ENCODE assay signal across 21 cellular contexts in genomic region chr11:78161937-78162336, GRCh38. TPM values are rescaled to one million over a fixed set of nuclear protein-coding genes. Genes with fewer than 3 reads are reported as not detected.
DNase-seq lines count a peak whose midpoint lies in the region; ATAC-seq, FAIRE-seq and TF ChIP-seq lines count a peak whose summit lies in the region.
"Had no signal": no experiment of that assay in that cellular context is flagged by ENCODE, and none has a peak within 500 bp of the region (broad histone marks: within the 10 kb centered on the region; RNA-seq: fewer than 3 reads in every experiment).

No MANE protein-coding gene starts in this region.

- CTCF ChIA-PET in K562 (lab: Yijun Ruan, JAX; ENCODE audit: low intra/inter-chr PET ratio) = no interaction called here

- H3K27me3 ChIP-seq in K562 (ENCODE audit: control insufficient read depth in 2 of 2, insufficient read depth in 2 of 2, low read length in 2 of 2) = no peaks in the 10 kb centered on the region
- H3K27me3 ChIP-seq in trophoblast cell (ENCODE audit: insufficient read depth, low read length) = no peaks in the 10 kb centered on the region

- H3K9me3 ChIP-seq in K562 (replicated peaks; ENCODE audit: control insufficient read depth, insufficient read depth, low read depth, low read length) (no peaks in the 10 kb centered on the region), trophoblast cell (ENCODE audit: insufficient read depth, low read depth, low read length) (no peaks in the 10 kb centered on the region)
- H3K9me3 ChIP-seq: HAP-1, lower lobe of right lung had no signal

- H3K4me3 ChIP-seq in K562 = no peak overlapping the region
- no peak overlapping the region for H3K4me3 ChIP-seq in trophoblast cell (ENCODE audit: low read depth, low read length)
- H3K4me3 ChIP-seq: HAP-1, lower lobe of right lung had no signal

- H2AFZ ChIP-seq in K562 (ENCODE audit: low read depth, low read length) (peak overlapping the region; percentile 65), trophoblast cell (ENCODE audit: insufficient read depth, low read length, poor library complexity) (no peak overlapping the region)

- H3K4me1 ChIP-seq in K562 (replicated peaks in 1 of 2; ENCODE audit: control insufficient read depth in 2 of 2, insufficient read depth in 2 of 2, low read length in 2 of 2) = peaks cover 0 to 5% of the 10 kb centered on the region in 2 experiments; a peak in 3 of 5 replicates
- peaks cover 19 to 30% of the 10 kb centered on the region in 2 experiments for H3K4me1 ChIP-seq in trophoblast cell (ENCODE audit: control insufficient read depth in 1 of 2, insufficient read depth in 2 of 2, low read length in 2 of 2)
- H3K4me1 ChIP-seq: lower lobe of right lung had no signal

- no peak overlapping the region for H3K14ac ChIP-seq in trophoblast cell (ENCODE audit: low read length)

- no peaks in the 10 kb centered on the region for H3K79me2 ChIP-seq in K562 (ENCODE audit: control insufficient read depth, insufficient read depth, low read length)
- no peaks in the 10 kb centered on the region for H3K79me2 ChIP-seq in trophoblast cell (ENCODE audit: control insufficient read depth, insufficient read depth, low read length, poor library complexity)

- DNase-seq in EH (ENCODE audit: low read depth) (peak; percentile 48), K562 (ENCODE audit: extremely low read depth in 1 of 4, low spot score in 3 of 4) (no peak), Right ventricle myocardium superior (peak; percentile 56), trophoblast cell (no peak), GDM1 (lab: John Stamatoyannopoulos, UW) (no peak), NCI-H1436 (lab: John Stamatoyannopoulos, UW) (no peak)
- no peak for DNase-seq in stimulated activated naive CD4-positive, alpha-beta T cell (lab: John Stamatoyannopoulos, UW)
- DNase-seq: activated CD8-positive, alpha-beta memory T cell treated with anti-CD3 and anti-CD28 coated beads for 24 hours; activated naive CD8-positive, alpha-beta T cell treated with anti-CD3 and anti-CD28 coated beads, Interleukin-2, amount 10 ng/mL, durations not matched to agents 7 days and 5 days; DMS53; endodermal cell; lower lobe of right lung; naive B cell; NCI-H1105 treated with DMSO at 0.1 percent for 48 hours; T-helper 1 cell; WERI-Rb-1 had no signal

- ATAC-seq in K562 (0 out of 3 replicates have a peak, but pooled peaks have one; percentile 16), Right ventricle myocardium superior (ENCODE audit: poor library complexity) (peak; percentile 30)
- no peak for ATAC-seq in activated CD4-positive, CD25-positive, alpha-beta regulatory T cell treated with anti-CD3 and anti-CD28 coated beads, Interleukin-2, amount 50 U/mL, for 24 hours
- ATAC-seq: lower lobe of right lung; stimulated activated memory B cell treated with anti-CD40 and anti-IgM and Interleukin-4, amounts not matched to agents 10 μg/mL and 1 μg/mL and 100 μg/mL, for 72 hours had no signal

- no peak for FAIRE-seq in K562 (lab: Jason Lieb, UNC)
- FAIRE-seq: bronchial epithelial cell, frontal cortex had no signal

- peak overlapping the region; percentile 15 for H4K91ac ChIP-seq in trophoblast cell (ENCODE audit: low read depth, low read length)

- H3K27ac ChIP-seq in K562 (ENCODE audit: extremely low read depth, low read depth, low read length) (no peak overlapping the region), trophoblast cell (ENCODE audit: low read depth, low read length) (no peak overlapping the region)
- H3K27ac ChIP-seq: lower lobe of right lung, WERI-Rb-1 had no signal

- no peak for TF ChIP-seq POLR2A in K562 (conservative IDR thresholded peaks at IDR 0.05)

- no TSS peak for BruUV-seq in K562 (replicated peaks; lab: Mats Ljungman, UMichigan)

- no peak overlapping the region for H2BK5ac ChIP-seq in trophoblast cell (ENCODE audit: low read depth, low read length, poor library complexity)

- H3K4me2 ChIP-seq in K562 (ENCODE audit: insufficient read depth, low read length) = no peak overlapping the region
- no peak overlapping the region for H3K4me2 ChIP-seq in trophoblast cell (ENCODE audit: low read length)

- peak overlapping the region; percentile 26 for H2AK5ac ChIP-seq in trophoblast cell (ENCODE audit: low read length)

- POLR2A ChIA-PET in K562 (lab: Yijun Ruan, JAX) = interaction anchor here (0.6 kb wide), 1 partner anchor 29 kb away, joined by 3 read pairs; no protein-coding TSS in a partner anchor

- intact Hi-C loops in K562 (cut with micrococcal nuclease) (no loop called here), Right ventricle myocardium superior (cut with DNase I) (loop anchor here (5.0 kb wide), 1 partner anchor 255 kb away; the partner anchor contains the start of gene GAB2)

- no peak overlapping the region for H4K12ac ChIP-seq in trophoblast cell (ENCODE audit: low read depth, low read length)

- H3K23ac ChIP-seq in trophoblast cell (ENCODE audit: low read length) = no peak overlapping the region

- no peaks in the 10 kb centered on the region for H3K9me1 ChIP-seq in K562 (ENCODE audit: control insufficient read depth, insufficient read depth, low read length)

- in situ Hi-C loops in K562 (cut with MboI) = no loop called here

- peak overlapping the region; percentile 19 for H2BK12ac ChIP-seq in trophoblast cell (ENCODE audit: low read length)

- no peak for TF ChIP-seq CTCF in K562 (IDR thresholded peaks at IDR 0.05 in 2 of 3, conservative IDR thresholded peaks at IDR 0.05 in 1 of 3; ENCODE audit: insufficient read depth in 2 of 3, low read depth in 1 of 3, low read length in 3 of 3)

- peak overlapping the region in 1 of 2 experiments; percentile 73; a peak in 1 of 4 replicates for H3K9ac ChIP-seq in K562 (ENCODE audit: insufficient read depth in 1 of 2, low read depth in 2 of 2, low read length in 2 of 2)
- no peak overlapping the region for H3K9ac ChIP-seq in trophoblast cell (ENCODE audit: low read length)

- H2BK120ac ChIP-seq in trophoblast cell (ENCODE audit: insufficient read depth, low read length, poor library complexity) = no peak overlapping the region

- no peak overlapping the region for H3K18ac ChIP-seq in trophoblast cell (ENCODE audit: low read length)

- TF ChIP-seq RAD21 in K562 (CRISPR knock-in tag; conservative IDR thresholded peaks at IDR 0.05 in 1 of 2, IDR thresholded peaks at IDR 0.05 in 1 of 2) = no peak

- H3K4ac ChIP-seq in trophoblast cell (ENCODE audit: low read depth, low read length) = no peak overlapping the region

- H3K36me3 ChIP-seq in K562 (ENCODE audit: control insufficient read depth, insufficient read depth, low read length) = no peaks in the 10 kb centered on the region
- no peaks in the 10 kb centered on the region for H3K36me3 ChIP-seq in trophoblast cell (ENCODE audit: control insufficient read depth in 1 of 2, insufficient read depth in 2 of 2, low read length in 2 of 2)
- H3K36me3 ChIP-seq: HAP-1, lower lobe of right lung, WERI-Rb-1 had no signal

- no peak for TF ChIP-seq EP300 in K562 (IDR thresholded peaks at IDR 0.05; ENCODE audit: low read length)

- no peak overlapping the region for H4K8ac ChIP-seq in trophoblast cell (ENCODE audit: low read depth, low read length)

- no peaks in the 10 kb centered on the region for H4K20me1 ChIP-seq in K562 (replicated peaks; ENCODE audit: control insufficient read depth, insufficient read depth, low read length)

- peaks cover 29% of the 10 kb centered on the region for H3K79me1 ChIP-seq in trophoblast cell (ENCODE audit: low read length)

- 29% methylated on average over 5 of the region's 5 CpGs for WGBS in K562 (ENCODE audit: insufficient coverage, low coverage, missing lambda C conversion rate)
- no CpG with 5 or more reads among the region's 5 CpGs for WGBS in trophoblast cell (ENCODE audit: extremely low coverage, insufficient coverage, insufficient read length)

RNA-seq across cellular contexts. Expression of gene ALG8, which starts 22.5 kb away (rescaled TPM):
- total RNA-seq in K562 (2011; cell fraction: chromatin; rRNA removed; ENCODE audit: low replicate concordance) = 165 and 287 TPM in 2 replicates
- total RNA-seq in K562 (2011; cell fraction: nucleolus; rRNA removed) = 180 and 196 TPM in 2 replicates
- total RNA-seq in K562 (2011; cell fraction: nucleoplasm; rRNA removed) = 233 and 248 TPM in 2 replicates
- total RNA-seq in K562 (2014; rRNA removed) (59.3 and 59.6 TPM in 2 replicates), K562 (2014; rRNA removed; fragmentation: Illumina TruSeq; extraction: Trizol) (112 and 120 TPM in 2 replicates), K562 (2015; rRNA removed; fragmentation: Illumina TruSeq; extraction: Trizol) (92.9 and 97.8 TPM in 2 replicates), K562 (2021) (76.8 and 83.7 TPM in 2 replicates), Right ventricle myocardium superior (15.8 TPM)
- polyA plus RNA-seq in K562 (2011; rRNA removed) (119 and 159 TPM in 2 replicates), K562 (2014; fragmentation: Illumina TruSeq; extraction: Trizol) (105 and 106 TPM in 2 replicates), K562 (2014; fragmentation: Nextera tagmentation; extraction: Ambion mirVana) (100 to 1,000 TPM; 176 to 189 TPM), K562 (2014; rRNA removed) (68.8 and 91.8 TPM in 2 replicates)
- 61.4 and 110 TPM in 2 replicates for polyA plus RNA-seq in K562 (2011; cell fraction: cytosol; rRNA removed)
- 70.2 and 80.7 TPM in 2 replicates for polyA plus RNA-seq in K562 (2011; cell fraction: nucleus; rRNA removed)
- polyA plus RNA-seq in K562 (2012) = 63.2 and 74.2 TPM in 2 replicates
- 157 and 185 TPM in 2 replicates for polyA minus RNA-seq in K562 (2011; rRNA and poly(A)+ RNA removed)
- 34.0 and 66.0 TPM in 2 replicates for polyA minus RNA-seq in K562 (2011; cell fraction: cytosol; rRNA and poly(A)+ RNA removed)
- 44.8 and 66.9 TPM in 2 replicates for polyA minus RNA-seq in K562 (2011; cell fraction: nucleus; rRNA and poly(A)+ RNA removed)
- polyA plus RNA-seq in trophoblast cell (2013) = 76.1 and 82.0 TPM in 2 replicates

RNA-seq across cellular contexts. Expression of gene KCTD21, which starts 26.5 kb away (rescaled TPM):
- total RNA-seq in K562 (2011; cell fraction: chromatin; rRNA removed; ENCODE audit: low replicate concordance) = 3.6 and 6.5 TPM in 2 replicates
- 3.0 and 4.7 TPM in 2 replicates for total RNA-seq in K562 (2011; cell fraction: nucleolus; rRNA removed)
- 4.0 and 7.8 TPM in 2 replicates for total RNA-seq in K562 (2011; cell fraction: nucleoplasm; rRNA removed)
- total RNA-seq in K562 (2014; rRNA removed) = 1.5 and 2.1 TPM in 2 replicates
- 1.7 and 1.9 TPM in 2 replicates for total RNA-seq in K562 (2014; rRNA removed; fragmentation: Illumina TruSeq; extraction: Trizol)
- total RNA-seq in K562 (2015; rRNA removed; fragmentation: Illumina TruSeq; extraction: Trizol) = 2.0 and 2.4 TPM in 2 replicates
- total RNA-seq in K562 (2021) = 2.2 and 2.4 TPM in 2 replicates
- polyA plus RNA-seq in K562 (2011; rRNA removed) = 4.2 and 5.4 TPM in 2 replicates
- polyA plus RNA-seq in K562 (2011; cell fraction: cytosol; rRNA removed) = 5.2 and 5.6 TPM in 2 replicates
- 1.3 and 2.4 TPM in 2 replicates for polyA plus RNA-seq in K562 (2011; cell fraction: nucleus; rRNA removed)
- 4.1 and 5.4 TPM in 2 replicates for polyA plus RNA-seq in K562 (2012)
- 3.3 and 4.3 TPM in 2 replicates for polyA plus RNA-seq in K562 (2014; fragmentation: Illumina TruSeq; extraction: Trizol)
- polyA plus RNA-seq in K562 (2014; fragmentation: Nextera tagmentation; extraction: Ambion mirVana) = under 1 TPM; 0.34 to 0.80 TPM
- polyA plus RNA-seq in K562 (2014; rRNA removed) = 1.7 and 1.8 TPM in 2 replicates
- 4.0 and 5.1 TPM in 2 replicates for polyA minus RNA-seq in K562 (2011; rRNA and poly(A)+ RNA removed)
- polyA minus RNA-seq in K562 (2011; cell fraction: cytosol; rRNA and poly(A)+ RNA removed) = 2.1 and 3.5 TPM in 2 replicates
- polyA minus RNA-seq in K562 (2011; cell fraction: nucleus; rRNA and poly(A)+ RNA removed) = 1.5 and 2.0 TPM in 2 replicates
- total RNA-seq in Right ventricle myocardium superior = 10.4 TPM
- 14.9 and 15.5 TPM in 2 replicates for polyA plus RNA-seq in trophoblast cell (2013)

RNA-seq across cellular contexts. Expression of gene USP35, which starts 26.8 kb away (rescaled TPM):
- 11.2 and 24.7 TPM in 2 replicates for total RNA-seq in K562 (2011; cell fraction: chromatin; rRNA removed; ENCODE audit: low replicate concordance)
- total RNA-seq in K562 (2011; cell fraction: nucleolus; rRNA removed) = 14.8 and 15.9 TPM in 2 replicates
- 11.8 and 13.5 TPM in 2 replicates for total RNA-seq in K562 (2011; cell fraction: nucleoplasm; rRNA removed)
- total RNA-seq in K562 (2014; rRNA removed) = 3.3 and 4.8 TPM in 2 replicates
- total RNA-seq in K562 (2014; rRNA removed; fragmentation: Illumina TruSeq; extraction: Trizol) = 1.6 and 2.1 TPM in 2 replicates
- total RNA-seq in K562 (2015; rRNA removed; fragmentation: Illumina TruSeq; extraction: Trizol) = 2.4 and 3.3 TPM in 2 replicates
- 3.8 and 4.1 TPM in 2 replicates for total RNA-seq in K562 (2021)
- 3.9 and 4.4 TPM in 2 replicates for polyA plus RNA-seq in K562 (2011; rRNA removed)
- 3.2 and 3.9 TPM in 2 replicates for polyA plus RNA-seq in K562 (2011; cell fraction: cytosol; rRNA removed)
- 23.4 and 38.4 TPM in 2 replicates for polyA plus RNA-seq in K562 (2011; cell fraction: nucleus; rRNA removed)
- 3.9 and 6.0 TPM in 2 replicates for polyA plus RNA-seq in K562 (2012)
- polyA plus RNA-seq in K562 (2014; fragmentation: Illumina TruSeq; extraction: Trizol) = 3.0 and 3.6 TPM in 2 replicates
- under 1 TPM; 0.01 to 0.07 TPM for polyA plus RNA-seq in K562 (2014; fragmentation: Nextera tagmentation; extraction: Ambion mirVana)
- 3.6 and 4.0 TPM in 2 replicates for polyA plus RNA-seq in K562 (2014; rRNA removed)
- 1.7 and 1.8 TPM in 2 replicates for polyA minus RNA-seq in K562 (2011; rRNA and poly(A)+ RNA removed)
- polyA minus RNA-seq in K562 (2011; cell fraction: cytosol; rRNA and poly(A)+ RNA removed) = 1.1 and 3.0 TPM in 2 replicates
- polyA minus RNA-seq in K562 (2011; cell fraction: nucleus; rRNA and poly(A)+ RNA removed) = 6.1 and 7.2 TPM in 2 replicates
- total RNA-seq in Right ventricle myocardium superior = 4.6 TPM
- polyA plus RNA-seq in trophoblast cell (2013) = 19.3 and 20.2 TPM in 2 replicates

Comparison
In these comparisons a context has a peak if more than half of its experiments do, and no peak if none do; other contexts are left out.
1. DNase-seq: peak in EH (single experiment) and Right ventricle myocardium superior (single experiment); none in K562 (0 of 4), trophoblast cell (0 of 2), stimulated activated naive CD4-positive, alpha-beta T cell (0 of 6), GDM1 (single experiment) and NCI-H1436 (single experiment).
2. ATAC-seq: peak in K562 (single experiment) and Right ventricle myocardium superior (single experiment); none in activated CD4-positive, CD25-positive, alpha-beta regulatory T cell treated with anti-CD3 and anti-CD28 coated beads, Interleukin-2, amount 50 U/mL, for 24 hours (0 of 2).